8 cellular contexts compared by ENCODE assay signal in the genomic region with DNA sequence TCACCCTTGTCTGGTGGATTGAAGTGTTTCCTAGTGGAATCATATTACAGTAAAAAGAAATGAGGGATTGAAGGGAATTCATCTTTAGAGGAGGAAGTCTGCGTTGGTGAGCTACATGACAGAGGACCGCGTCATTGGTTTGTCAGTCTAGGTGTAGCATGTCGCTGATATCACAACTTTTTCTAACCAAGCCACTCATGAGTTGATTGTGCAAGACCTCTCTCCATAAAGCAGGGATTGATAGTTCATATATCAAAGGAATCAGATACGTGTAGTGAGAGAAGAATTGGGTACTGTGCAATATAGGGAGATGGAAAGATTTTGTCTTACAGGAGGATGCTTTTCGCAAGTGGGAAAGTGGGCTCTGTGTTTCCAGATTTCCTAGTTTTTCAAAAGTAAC.
"Had no signal": no experiment of that assay in that cellular context is flagged by ENCODE, and none has a peak within 500 bp of the region (broad histone marks: within the 10 kb centered on the region; RNA-seq: fewer than 3 reads in every experiment).

No MANE protein-coding gene starts in this region.

- H3K4me2 ChIP-seq: GM23338 had no signal

- H3K4me3 Mint-ChIP-seq: GM23338, H9, IgD-negative memory B cell had no signal

- H3K4me3 ChIP-seq: GM23338 had no signal

- H3K27ac Mint-ChIP-seq: GM23338, H9, IgD-negative memory B cell had no signal

- H3K27ac ChIP-seq: HL-60 had no signal

- H3K9me3 Mint-ChIP-seq: GM23338, H9, IgD-negative memory B cell had no signal

- DNase-seq: H9, HCEC 1CT, KBM-7 had no signal

- FAIRE-seq: H1, H54 had no signal

- ATAC-seq: GM23338 had no signal

- H2AFZ ChIP-seq: GM23338 had no signal

- H3K27me3 Mint-ChIP-seq: IgD-negative memory B cell had no signal
